ENCODE assay signal across 11 cellular contexts in the genomic region with DNA sequence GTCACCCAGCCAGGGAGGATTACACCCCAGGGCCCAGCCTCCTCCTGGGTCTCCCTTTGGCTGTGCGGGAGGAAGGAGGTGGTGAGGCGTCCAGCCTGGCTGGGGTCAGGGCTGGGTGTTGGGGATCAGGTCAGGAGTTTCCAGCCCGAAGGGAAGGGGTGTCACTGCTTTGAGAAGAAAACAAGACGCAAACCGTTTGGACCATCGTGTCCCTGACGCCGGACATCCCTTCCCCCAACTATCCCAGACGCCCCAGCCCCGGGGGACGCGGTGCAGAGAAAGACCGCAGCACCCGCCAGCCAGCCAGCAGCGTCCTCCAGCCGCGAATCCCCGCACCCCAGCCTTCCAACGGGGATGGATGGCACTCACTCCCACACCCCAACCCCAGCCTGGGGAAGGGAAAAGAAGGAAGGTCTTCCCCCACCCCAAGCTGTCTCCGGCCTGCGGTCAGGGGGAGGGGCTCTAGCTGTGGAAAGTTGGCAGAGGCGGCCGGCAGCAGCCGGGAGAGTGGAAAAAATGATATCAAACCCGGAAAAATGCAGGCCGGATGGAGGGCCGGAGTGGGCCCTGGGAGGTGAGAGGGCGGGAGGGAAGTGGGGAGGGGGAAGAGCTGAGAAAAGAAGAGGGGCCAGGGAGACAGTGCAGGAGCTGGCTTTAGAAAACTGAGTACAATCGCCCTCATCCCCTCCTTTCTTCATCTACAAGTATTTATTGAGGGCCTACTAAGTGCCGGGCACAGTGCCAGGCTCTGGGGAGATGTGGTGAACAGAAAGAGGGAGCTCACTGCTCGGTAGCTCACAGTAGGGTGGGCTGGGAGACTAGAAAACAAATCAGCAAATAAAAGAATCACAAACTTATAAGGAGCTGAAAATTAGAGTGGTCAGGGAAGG. TPM values are rescaled to one million over a fixed set of nuclear protein-coding genes. Genes with fewer than 3 reads are reported as not detected.
DNase-seq lines count a peak whose midpoint lies in the region; ATAC-seq and TF ChIP-seq lines count a peak whose summit lies in the region.
"Had no signal": no experiment of that assay in that cellular context is flagged by ENCODE, and none has a peak within 500 bp of the region (broad histone marks: within the 10 kb centered on the region; RNA-seq: fewer than 3 reads in every experiment).

No MANE protein-coding gene starts in this region.

- no peaks in the 10 kb centered on the region for H3K9me3 ChIP-seq in stomach

- peaks cover 31% of the 10 kb centered on the region for H3K27me3 Mint-ChIP-seq in activated T-cell treated with anti-CD3 and anti-CD28 coated beads, Interleukin-2, amount 50 U/mL, for 4 hours (ENCODE audit: low read depth)

- no peak for TF ChIP-seq CTCF in cardiac fibroblast (IDR thresholded peaks at IDR 0.05; ENCODE audit: low read depth, low read length)
- no peak for TF ChIP-seq CTCF in stomach (IDR thresholded peaks at IDR 0.05)

- DNase-seq in KBM-7 (peak; percentile 80), cardiac fibroblast (ENCODE audit: low read depth in 2 of 2) (peak; percentile 59 to 92), left kidney (ENCODE audit: low read depth, low spot score) (peak; percentile 63), stomach (no peak)
- no peak for DNase-seq in activated CD8-positive, alpha-beta memory T cell treated with anti-CD3 and anti-CD28 coated beads, Interleukin-2, amount 50 U/mL, for 4 hours
- DNase-seq in activated naive CD4-positive, alpha-beta T cell treated with anti-CD3 and anti-CD28 coated beads, Interleukin-2, amount 50 U/mL, for 16 hours, result no peak
- no peak for DNase-seq in activated T-cell treated with anti-CD3 and anti-CD28 coated beads, Interleukin-2, amount 50 U/mL, for 4 hours
- DNase-seq: activated CD4-positive, CD25-positive, alpha-beta regulatory T cell had no signal

- 5 to 13% (median 11%) methylated on average over 23 to 31 of the region's 31 CpGs for WGBS in stomach, 5 donors

- H3K36me3 Mint-ChIP-seq in activated T-cell treated with anti-CD3 and anti-CD28 coated beads, Interleukin-2, amount 50 U/mL, for 4 hours (ENCODE audit: insufficient read depth), result no peaks in the 10 kb centered on the region

- no peak for TF ChIP-seq EP300 in stomach (IDR thresholded peaks at IDR 0.05)

- intact Hi-C loops in stomach (cut with DNase I; ENCODE audit: low total_unique reads), result no loop called here

- TF ChIP-seq POLR2A in stomach (IDR thresholded peaks at IDR 0.05), result no peak

- H3K9me3 Mint-ChIP-seq in activated T-cell treated with anti-CD3 and anti-CD28 coated beads, Interleukin-2, amount 50 U/mL, for 4 hours, result no peaks in the 10 kb centered on the region
- H3K9me3 Mint-ChIP-seq: dendritic cell treated with granulocyte-macrophage colony-stimulating factor and Interleukin-4, amounts not matched to agents 40 ng/mL and 50 ng/mL, for 4 days had no signal

- peaks cover 0 to 10% (median 8%) of the 10 kb centered on the region in 4 donors for H3K4me1 ChIP-seq in stomach

- no peak for ATAC-seq in activated T-cell treated with anti-CD3 and anti-CD28 coated beads, Interleukin-2, amount 50 U/mL, for 4 hours
- ATAC-seq in GM18909 (IDR thresholded peaks at IDR 0.05; ENCODE audit: poor library complexity, unreplicated experiment), result no peak

- peaks cover 0 to 22% (median 9%) of the 10 kb centered on the region in 3 donors for H3K27me3 ChIP-seq in stomach

- no peaks in the 10 kb centered on the region for H3K36me3 ChIP-seq in stomach

- peak overlapping the region; percentile 57 to 78 (median 63) for H3K27ac ChIP-seq in stomach

- peak overlapping the region; percentile 13 to 30 for H3K4me3 ChIP-seq in cardiac fibroblast (replicated peaks in 1 of 2; ENCODE audit: low read depth in 2 of 2, low read length in 2 of 2)
- peak overlapping the region; percentile 2 to 35 (median 16) for H3K4me3 ChIP-seq in stomach

- peaks cover 3% of the 10 kb centered on the region for H3K4me1 Mint-ChIP-seq in activated T-cell treated with anti-CD3 and anti-CD28 coated beads, Interleukin-2, amount 50 U/mL, for 4 hours (ENCODE audit: low read depth)

- H3K4me3 Mint-ChIP-seq in activated T-cell treated with anti-CD3 and anti-CD28 coated beads, Interleukin-2, amount 50 U/mL, for 4 hours, result no peak overlapping the region
- H3K4me3 Mint-ChIP-seq: dendritic cell treated with granulocyte-macrophage colony-stimulating factor and Interleukin-4, amounts not matched to agents 40 ng/mL and 50 ng/mL, for 4 days had no signal

- in situ Hi-C loops in KBM-7 (cut with MboI; ENCODE audit: low pct_unique_long_range_greater_than_20kb, low sequenced_read_pairs), result no loop called here

RNA-seq across cellular contexts. Expression of a gene that starts 10.6 kb away (rescaled TPM):
- total RNA-seq in stomach, result 1 to 10 TPM in 2 of 5 donors, not detected in 3; 1.3 to 1.6 TPM
- 1 to 10 TPM; 1.1 to 2.1 (median 1.1) TPM for polyA plus RNA-seq in stomach
- total RNA-seq in activated T-cell treated with anti-CD3 and anti-CD28 coated beads, Interleukin-2, amount 50 U/mL, for 4 hours, result not detected
- total RNA-seq: progenitor cell of endocrine pancreas had no signal

RNA-seq across cellular contexts. Expression of a gene that starts 10.8 kb away (rescaled TPM):
- total RNA-seq in stomach, result 1 to 10 TPM in 1 of 5 donors, not detected in 4; 1.1 TPM
- under 1 TPM in 1 of 3 donors, not detected in 2; 0.28 TPM for polyA plus RNA-seq in stomach
- total RNA-seq in activated T-cell treated with anti-CD3 and anti-CD28 coated beads, Interleukin-2, amount 50 U/mL, for 4 hours, result not detected
- total RNA-seq: progenitor cell of endocrine pancreas had no signal

RNA-seq across cellular contexts. Expression of a gene that starts 28.5 kb away (rescaled TPM):
- total RNA-seq in stomach, result 100 to 1,000 TPM in 1 of 5 donors, 10 to 100 TPM in 4; 10.7 to 103 (median 56.9) TPM
- polyA plus RNA-seq in stomach, result 100 to 1,000 TPM; 119 to 181 (median 165) TPM
- total RNA-seq in activated T-cell treated with anti-CD3 and anti-CD28 coated beads, Interleukin-2, amount 50 U/mL, for 4 hours, result 100 to 1,000 TPM; 191 to 210 (median 195) TPM

RNA-seq across cellular contexts. Expression of a gene that starts 45.3 kb away (rescaled TPM):
- not detected for total RNA-seq in stomach
- not detected for polyA plus RNA-seq in stomach
- total RNA-seq in activated T-cell treated with anti-CD3 and anti-CD28 coated beads, Interleukin-2, amount 50 U/mL, for 4 hours, result not detected
- total RNA-seq: progenitor cell of endocrine pancreas had no signal

Comparison
In these comparisons a context has a peak if more than half of its experiments do, and no peak if none do; other contexts are left out.
1. DNase-seq: peak in KBM-7 (single experiment), cardiac fibroblast (2 of 2) and left kidney (single experiment); none in stomach (single experiment), activated CD8-positive, alpha-beta memory T cell treated with anti-CD3 and anti-CD28 coated beads, Interleukin-2, amount 50 U/mL, for 4 hours (single experiment), activated naive CD4-positive, alpha-beta T cell treated with anti-CD3 and anti-CD28 coated beads, Interleukin-2, amount 50 U/mL, for 16 hours (single experiment) and activated T-cell treated with anti-CD3 and anti-CD28 coated beads, Interleukin-2, amount 50 U/mL, for 4 hours (single experiment).